In genomic region chr9:77177143-77177893, GRCh38 we compare ENCODE assay signal across 8 cellular contexts. TPM values are rescaled to one million over a fixed set of nuclear protein-coding genes. Genes with fewer than 3 reads are reported as not detected.
DNase-seq lines count a peak whose midpoint lies in the region; ATAC-seq, FAIRE-seq and TF ChIP-seq lines count a peak whose summit lies in the region.

TSS of gene VPS13A (plus strand) at chr9:77177534. CDS start at chr9:77177705, 171 bp downstream.

- DNase-seq in COLO829 (ENCODE audit: low spot score) (peak; percentile 93), HS-5 (ENCODE audit: low read depth) (peak; percentile 77), NK-92 (lab: John Stamatoyannopoulos, UW; ENCODE audit: unreplicated experiment) (peak; percentile 66), H1 (ENCODE audit: low read depth in 1 of 2, low spot score in 2 of 2) (peak; percentile 92 to 99), mesenchymal stem cell (peak; percentile 92)
- DNase-seq in activated CD8-positive, alpha-beta memory T cell treated with anti-CD3 and anti-CD28 coated beads for 24 hours: peak; percentile 97
- peak; percentile 76 for DNase-seq in stimulated activated CD8-positive, alpha-beta memory T cell treated with anti-CD3 and anti-CD28 coated beads, Interleukin-15, amount 100 ng/mL, for 1 hour (ENCODE audit: low read depth)

- peak in 2 of 3 experiments; percentile 3 to 16; a peak in 2 of 4 replicates for TF ChIP-seq CTCF in H1 (IDR thresholded peaks at IDR 0.05; ENCODE audit: control extremely low read depth in 1 of 3, insufficient read depth in 1 of 3, low read depth in 1 of 3, low read length in 3 of 3)

- H3K4me3 ChIP-seq in H1 (ENCODE audit: extremely low read depth in 1 of 4, insufficient read depth in 2 of 4, low read depth in 3 of 4, low read length in 4 of 4): peak within 1 kb of the TSS; percentile 75 to 84 (median 83)
- H3K4me3 ChIP-seq in mesenchymal stem cell (ENCODE audit: insufficient read depth in 1 of 2, low read depth in 1 of 2, low read length in 2 of 2): peak within 1 kb of the TSS; percentile 95 to 96

- WGBS in H1 (ENCODE audit: extremely low coverage in 1 of 2, insufficient coverage in 1 of 2, insufficient read length in 1 of 2, insufficient replicate concordance in 2 of 2, low coverage in 1 of 2, low lambda C conversion rate in 2 of 2, missing lambda C conversion rate in 1 of 2), 2 experiments: 2% methylated on average over 51 of the region's 89 CpGs; no CpG with 5 or more reads in 1 of the 2 experiments
- under 1% methylated on average over 66 of the region's 89 CpGs for WGBS in mesenchymal stem cell

- H2BK15ac ChIP-seq in H1 (ENCODE audit: low read length): no peak within 1 kb of the TSS
- H2BK15ac ChIP-seq in mesenchymal stem cell (ENCODE audit: low read depth, poor library complexity, severe bottlenecking): peak within 1 kb of the TSS; percentile 44

- peak within 1 kb of the TSS; percentile 89 for H3K18ac ChIP-seq in H1 (ENCODE audit: extremely low read depth, low read length)
- H3K18ac ChIP-seq in mesenchymal stem cell (ENCODE audit: low read depth in 1 of 2, low read length in 2 of 2): peak within 1 kb of the TSS; percentile 44 to 96

- no peak within 1 kb of the TSS for H2BK20ac ChIP-seq in H1 (ENCODE audit: low read length)

- H3K56ac ChIP-seq in H1 (replicated peaks; ENCODE audit: insufficient read length, low read depth, low read length): peak within 1 kb of the TSS; percentile 48

- H3K4ac ChIP-seq in H1 (replicated peaks; ENCODE audit: insufficient read length, low read depth, low read length) (peak within 1 kb of the TSS; percentile 57), mesenchymal stem cell (ENCODE audit: low read depth in 1 of 2, low read length in 2 of 2) (no peak within 1 kb of the TSS)

- CTCF ChIA-PET in H1 (lab: Charles Lee; ENCODE audit: partially characterized antibody): interaction anchor here (0.9 to 3.1 kb wide), 2 partner anchors 10 to 252 kb away, joined by 3 to 18 read pairs; no protein-coding TSS in a partner anchor

- H2BK12ac ChIP-seq in H1 (ENCODE audit: low read depth, low read length) (no peak within 1 kb of the TSS), mesenchymal stem cell (ENCODE audit: low read length in 2 of 2) (peak within 1 kb of the TSS in 1 of 2 experiments; percentile 77)

- ATAC-seq in GM19468 (IDR thresholded peaks at IDR 0.05; ENCODE audit: extremely low read depth, unreplicated experiment): peak; percentile 92

- H4K5ac ChIP-seq in H1 (ENCODE audit: insufficient read length, low read depth, low read length): peak within 1 kb of the TSS; percentile 91

- no peaks in the 10 kb centered on the region for H3K27me3 ChIP-seq in H1 (replicated peaks in 1 of 4; ENCODE audit: control insufficient read depth in 3 of 4, extremely low read depth in 1 of 4, insufficient read depth in 3 of 4, low read length in 3 of 4)
- H3K27me3 ChIP-seq in mesenchymal stem cell (ENCODE audit: control insufficient read depth in 1 of 2, insufficient read depth in 1 of 2, low read length in 2 of 2): no peaks in the 10 kb centered on the region

- H2BK5ac ChIP-seq in H1 (ENCODE audit: low read depth, low read length) (peak within 1 kb of the TSS; percentile 53; the same call in 1 of the 2 replicates), mesenchymal stem cell (ENCODE audit: low read depth, low read length, poor library complexity, severe bottlenecking) (no peak within 1 kb of the TSS)

- peak within 1 kb of the TSS; percentile 88 for H4K8ac ChIP-seq in H1 (ENCODE audit: extremely low read depth, insufficient read depth, low read length)
- H4K8ac ChIP-seq in mesenchymal stem cell (ENCODE audit: low read length): peak within 1 kb of the TSS; percentile 55

- H2AFZ ChIP-seq in H1 (ENCODE audit: low read length): peak within 1 kb of the TSS; percentile 89
- H2AFZ ChIP-seq in mesenchymal stem cell (ENCODE audit: low read depth, low read length): peak within 1 kb of the TSS; percentile 49

- H3K23me2 ChIP-seq in H1 (ENCODE audit: low read depth, low read length): peaks cover 6% of the 10 kb centered on the region; the same call in 1 of the 2 replicates

- H3K79me2 ChIP-seq in H1 (ENCODE audit: control insufficient read depth in 1 of 2, insufficient read depth in 2 of 2, low read length in 2 of 2): peaks cover 5 to 41% of the 10 kb centered on the region in 2 experiments; a peak in 3 of 4 replicates

- no peak for FAIRE-seq in H1 (lab: Jason Lieb, UNC)

- H3K23ac ChIP-seq in H1 (ENCODE audit: insufficient read length): no peak within 1 kb of the TSS
- peak within 1 kb of the TSS in 1 of 2 experiments; percentile 79 for H3K23ac ChIP-seq in mesenchymal stem cell (ENCODE audit: low read length in 2 of 2)

- peak in 1 of 2 experiments; percentile 68; a peak in 2 of 3 replicates for TF ChIP-seq POLR2A in H1 (IDR thresholded peaks at IDR 0.05; ENCODE audit: control extremely low read depth in 1 of 2, low read depth in 2 of 2, low read length in 2 of 2)

- H4K91ac ChIP-seq in H1 (replicated peaks; ENCODE audit: insufficient read length, low read length): peak within 1 kb of the TSS; percentile 87
- no peak within 1 kb of the TSS for H4K91ac ChIP-seq in mesenchymal stem cell (ENCODE audit: low read length)

- H4K20me1 ChIP-seq in H1 (replicated peaks in 1 of 2; ENCODE audit: control insufficient read depth in 1 of 2, insufficient read depth in 2 of 2, low read length in 2 of 2): no peaks in the 10 kb centered on the region

- peaks cover 2 to 6% (median 3%) of the 10 kb centered on the region in 4 experiments; a peak in 6 of 7 replicates for H3K4me1 ChIP-seq in H1 (replicated peaks in 1 of 4; ENCODE audit: control insufficient read depth in 3 of 4, insufficient read depth in 4 of 4, low read length in 3 of 4)
- H3K4me1 ChIP-seq in mesenchymal stem cell (ENCODE audit: control insufficient read depth, insufficient read depth, low read depth, low read length): peaks cover 4% of the 10 kb centered on the region

- H3K27ac ChIP-seq in H1 (ENCODE audit: low read depth, low read length): peak within 1 kb of the TSS; percentile 63; the same call in 1 of the 2 replicates
- peak within 1 kb of the TSS; percentile 18 for H3K27ac ChIP-seq in mesenchymal stem cell (ENCODE audit: low read length, poor library complexity, severe bottlenecking)

- TF ChIP-seq RAD21 in H1 (IDR thresholded peaks at IDR 0.05 in 1 of 2, conservative IDR thresholded peaks at IDR 0.05 in 1 of 2; ENCODE audit: low read depth in 2 of 2, low read length in 2 of 2): no peak; a peak in 1 of 4 replicates

- peak within 1 kb of the TSS; percentile 64 to 77 (median 74) for H3K9ac ChIP-seq in H1 (replicated peaks in 1 of 4; ENCODE audit: extremely low read depth in 1 of 4, low read depth in 3 of 4, low read length in 3 of 4)
- peak within 1 kb of the TSS; percentile 89 for H3K9ac ChIP-seq in mesenchymal stem cell (ENCODE audit: low read length)

- no peak for TF ChIP-seq EP300 in H1 (IDR thresholded peaks at IDR 0.05; ENCODE audit: borderline replicate concordance in 1 of 2, low read depth in 2 of 2, low read length in 2 of 2)

- no peak within 1 kb of the TSS for H2AK5ac ChIP-seq in H1 (ENCODE audit: low read depth, low read length)
- H2AK5ac ChIP-seq in mesenchymal stem cell (ENCODE audit: low read length, severe bottlenecking): no peak within 1 kb of the TSS

- H2BK120ac ChIP-seq in H1 (replicated peaks; ENCODE audit: low read depth, low read length): peak within 1 kb of the TSS; percentile 6
- no peak within 1 kb of the TSS for H2BK120ac ChIP-seq in mesenchymal stem cell (ENCODE audit: low read depth, low read length)

- peak within 1 kb of the TSS; percentile 69 to 86 for H3K4me2 ChIP-seq in H1 (ENCODE audit: insufficient read depth in 1 of 2, low read depth in 2 of 2, low read length in 2 of 2)
- peak within 1 kb of the TSS; percentile 86 for H3K4me2 ChIP-seq in mesenchymal stem cell (ENCODE audit: low read length, poor library complexity, severe bottlenecking)

- H3K9me3 ChIP-seq in H1 (ENCODE audit: insufficient read depth in 2 of 2, low read depth in 1 of 2, low read length in 1 of 2): no peaks in the 10 kb centered on the region
- no peaks in the 10 kb centered on the region for H3K9me3 ChIP-seq in mesenchymal stem cell (ENCODE audit: control insufficient read depth, low read length)

- POLR2A ChIA-PET in H1 (lab: Charles Lee; ENCODE audit: partially characterized antibody): interaction anchor here (0.9 to 1.3 kb wide), 3 partner anchors 10 to 158 kb away, joined by 3 read pairs; partner anchors contain the start of gene FOXB2

- H3K79me1 ChIP-seq in H1 (ENCODE audit: low read depth, low read length) (no peaks in the 10 kb centered on the region), mesenchymal stem cell (replicated peaks; ENCODE audit: low read length, poor library complexity, severe bottlenecking) (peaks cover 3% of the 10 kb centered on the region)

- H3K36me3 ChIP-seq in H1 (ENCODE audit: control insufficient read depth in 2 of 4, insufficient read depth in 4 of 4, low read length in 3 of 4) (no peaks in the 10 kb centered on the region), mesenchymal stem cell (ENCODE audit: control insufficient read depth in 1 of 2, insufficient read depth in 2 of 2, low read depth in 1 of 2, low read length in 2 of 2) (no peaks in the 10 kb centered on the region)

- H3K14ac ChIP-seq in H1 (ENCODE audit: insufficient read length) (no peak within 1 kb of the TSS), mesenchymal stem cell (ENCODE audit: low read length in 2 of 2) (peak within 1 kb of the TSS in 1 of 2 experiments; percentile 95)

TF ChIP-seq in H1, 55 proteins besides CTCF, POLR2A, EP300 and RAD21 (continues in another document):
- peak; percentile 69; the same call in 1 of the 2 replicates for TF ChIP-seq TAF1 (IDR thresholded peaks at IDR 0.05; ENCODE audit: low read depth, low read length)
- TF ChIP-seq EGR1 (IDR thresholded peaks at IDR 0.05; ENCODE audit: borderline replicate concordance, low read depth, low read length): 0 out of 2 replicates have a peak, but pooled peaks have one; percentile 5
- peak; percentile 72; the same call in 1 of the 2 replicates for TF ChIP-seq SP1 (IDR thresholded peaks at IDR 0.05; ENCODE audit: low read depth, low read length)
- no peak for TF ChIP-seq TBP (IDR thresholded peaks at IDR 0.05; ENCODE audit: low read depth, low read length)

RNA-seq across cellular contexts. Expression of gene VPS13A, which starts in this region (rescaled TPM):
- total RNA-seq in H1 (2021; fragmentation: NEBNext Ultra II Directional; extraction: Animal tissue kit (Norgen Biotek cat#: 25700)): 30.0 and 36.5 TPM in 2 replicates
- polyA plus RNA-seq in H1 (2011; rRNA removed): 2.7 and 6.0 TPM in 2 replicates
- 7.1 TPM for polyA plus RNA-seq in H1 (2011; cell fraction: cytosol; rRNA removed)
- 7.6 TPM for polyA plus RNA-seq in H1 (2011; cell fraction: nucleus; rRNA removed)
- 5.6 to 15.8 TPM (median 7.8 TPM) in 4 replicates for polyA plus RNA-seq in H1 (2012, experiment 1 of 2)
- polyA plus RNA-seq in H1 (2012, experiment 2 of 2): 1.1 TPM
- polyA plus RNA-seq in H1 (2013, experiment 1 of 2): 40.4 TPM
- polyA plus RNA-seq in H1 (2013, experiment 2 of 2): 32.1 TPM
- 34.7 and 43.8 TPM in 2 replicates for polyA minus RNA-seq in H1 (2011; rRNA and poly(A)+ RNA removed)
- polyA minus RNA-seq in H1 (2011; cell fraction: cytosol; rRNA and poly(A)+ RNA removed): 28.3 TPM
- 133 TPM for polyA minus RNA-seq in H1 (2011; cell fraction: nucleus; rRNA and poly(A)+ RNA removed)
- 13.6 TPM for polyA plus RNA-seq in mesenchymal stem cell (2013, experiment 1 of 2)
- 11.8 TPM for polyA plus RNA-seq in mesenchymal stem cell (2013, experiment 2 of 2)

Comparison
In these comparisons a context has a peak if more than half of its experiments do, and no peak if none do; other contexts are left out.
1. Peak in every context shown above with its lines: DNase-seq, ATAC-seq, H3K4me3 ChIP-seq and H3K27ac ChIP-seq.